In genomic region chr3:50950591-50950990, GRCh38 we compare ENCODE assay signal across 13 cellular contexts.
DNase-seq lines count a peak whose midpoint lies in the region; ATAC-seq and TF ChIP-seq lines count a peak whose summit lies in the region.
"Had no signal": no experiment of that assay in that cellular context is flagged by ENCODE, and none has a peak within 500 bp of the region (broad histone marks: within the 10 kb centered on the region; RNA-seq: fewer than 3 reads in every experiment).

No MANE protein-coding gene starts in this region.

- H3K9me3 ChIP-seq in CD4-positive, alpha-beta memory T cell (ENCODE audit: control insufficient read depth in 1 of 2, low read length in 2 of 2): no peaks in the 10 kb centered on the region
- H3K9me3 ChIP-seq in PC-3 (ENCODE audit: low read length): no peaks in the 10 kb centered on the region
- H3K9me3 ChIP-seq: left lung had no signal

- intact Hi-C loops in CD4-positive, alpha-beta memory T cell (cut with micrococcal nuclease): no loop called here
- intact Hi-C loops in PC-3 (cut with micrococcal nuclease): no loop called here

- CTCF ChIA-PET in CD4-positive, alpha-beta memory T cell (lab: Charles Lee; ENCODE audit: partially characterized antibody): no interaction called here
- CTCF ChIA-PET in PC-3 (lab: Charles Lee): no interaction called here

- peaks cover 11 to 14% (median 13%) of the 10 kb centered on the region in 4 donors for H3K4me1 Mint-ChIP-seq in CD4-positive, alpha-beta memory T cell
- H3K4me1 Mint-ChIP-seq in immature natural killer cell: peaks cover 13 to 16% of the 10 kb centered on the region in 2 donors

- H3K27me3 ChIP-seq in CD4-positive, alpha-beta memory T cell (ENCODE audit: insufficient read depth, low read length): no peaks in the 10 kb centered on the region
- H3K27me3 ChIP-seq in PC-3 (ENCODE audit: low read length): peaks cover 50% of the 10 kb centered on the region
- H3K27me3 ChIP-seq: left lung had no signal

- peaks cover 0 to 2% (median 0%) of the 10 kb centered on the region in 8 donors for H3K9me3 Mint-ChIP-seq in CD4-positive, alpha-beta memory T cell
- H3K9me3 Mint-ChIP-seq in immature natural killer cell: no peaks in the 10 kb centered on the region

- no peaks in the 10 kb centered on the region for H3F3A ChIP-seq in PC-3 (ENCODE audit: low read length, unreplicated experiment)

- H2AFZ ChIP-seq in PC-3 (ENCODE audit: low read length): no peak overlapping the region

- DNase-seq in CD4-positive, alpha-beta memory T cell: no peak
- DNase-seq in PC-3 (no peak), immature natural killer cell (peak in 2 of 3 donors; percentile 10), 8988T (no peak), NCI-H2196 (lab: John Stamatoyannopoulos, UW; ENCODE audit: unreplicated experiment) (no peak), SK-N-DZ (ENCODE audit: low spot score) (no peak)
- no peak for DNase-seq in stimulated activated CD4-positive, alpha-beta T cell treated with anti-CD3 and anti-CD28 coated beads, Interleukin-1b, Interleukin-23, amount 100 ng/mL, for 48 hours
- DNase-seq: activated CD4-positive, alpha-beta T cell treated with anti-CD3 and anti-CD28 coated beads for 48 hours; anterior cingulate cortex; effector CD8-positive, alpha-beta T cell; left lung; stimulated activated CD4-positive, alpha-beta T cell treated with anti-CD3 and anti-CD28 coated beads, Interleukin-2, amount 100 ng/mL, for 24 hours had no signal

- ATAC-seq in GM18502 (IDR thresholded peaks at IDR 0.05; ENCODE audit: poor library complexity, unreplicated experiment): peak; percentile 49
- no peak for ATAC-seq in PC-3
- ATAC-seq: left lung had no signal

- peak overlapping the region; percentile 41 for H3K4me2 ChIP-seq in PC-3 (ENCODE audit: low read length)

- no peak for TF ChIP-seq CTCF in PC-3 (conservative IDR thresholded peaks at IDR 0.05; ENCODE audit: low read depth, low read length)

- POLR2A ChIA-PET in CD4-positive, alpha-beta memory T cell (lab: Charles Lee; ENCODE audit: partially characterized antibody): no interaction called here
- POLR2A ChIA-PET in PC-3 (lab: Charles Lee; ENCODE audit: unreplicated experiment): no interaction called here

- peak overlapping the region in 3 of 7 donors; percentile 34 to 77 (median 53) for H3K27ac Mint-ChIP-seq in CD4-positive, alpha-beta memory T cell
- peak overlapping the region in 5 of 6 donors; percentile 19 to 77 (median 48) for H3K27ac Mint-ChIP-seq in immature natural killer cell

- no peaks in the 10 kb centered on the region for H4K20me1 ChIP-seq in PC-3 (ENCODE audit: low read length)

- H3K4me3 ChIP-seq in CD4-positive, alpha-beta memory T cell (ENCODE audit: low read length in 2 of 2): peak overlapping the region in 1 of 2 donors; percentile 4
- no peak overlapping the region for H3K4me3 ChIP-seq in PC-3 (ENCODE audit: low read length)
- H3K4me3 ChIP-seq: left lung had no signal

- no peak overlapping the region for H3K27ac ChIP-seq in CD4-positive, alpha-beta memory T cell (ENCODE audit: low read depth, low read length)
- H3K27ac ChIP-seq in PC-3 (ENCODE audit: low read length): no peak overlapping the region
- H3K27ac ChIP-seq: left lung had no signal

- H3K9ac ChIP-seq in PC-3 (ENCODE audit: low read length): no peak overlapping the region

- no peaks in the 10 kb centered on the region for H3K36me3 ChIP-seq in CD4-positive, alpha-beta memory T cell (ENCODE audit: insufficient read depth, low read length)
- H3K36me3 ChIP-seq in PC-3 (ENCODE audit: low read depth, low read length): no peaks in the 10 kb centered on the region
- H3K36me3 ChIP-seq: left lung had no signal

- peaks cover 2 to 4% of the 10 kb centered on the region in 2 donors for H3K27me3 Mint-ChIP-seq in CD4-positive, alpha-beta memory T cell
- H3K27me3 Mint-ChIP-seq in immature natural killer cell (ENCODE audit: low read depth in 3 of 3): peaks cover 0 to 9% (median 0%) of the 10 kb centered on the region in 3 donors

- H3K4me3 Mint-ChIP-seq in CD4-positive, alpha-beta memory T cell: peak overlapping the region; percentile 32 to 77 (median 66)
- H3K4me3 Mint-ChIP-seq in immature natural killer cell: peak overlapping the region; percentile 69 to 85 (median 78)

- no TSS peak for BruUV-seq in PC-3 (replicated peaks; lab: Mats Ljungman, UMichigan)

- no peaks in the 10 kb centered on the region for H3K79me2 ChIP-seq in PC-3 (ENCODE audit: low read length)

- H3K9me2 ChIP-seq in PC-3 (replicated peaks; ENCODE audit: low read length): no peaks in the 10 kb centered on the region

- no peaks in the 10 kb centered on the region for H3K36me3 Mint-ChIP-seq in CD4-positive, alpha-beta memory T cell
- peaks cover 0 to 5% (median 0%) of the 10 kb centered on the region in 3 donors for H3K36me3 Mint-ChIP-seq in immature natural killer cell

- H3K4me1 ChIP-seq in CD4-positive, alpha-beta memory T cell (ENCODE audit: insufficient read depth, low read length): peaks cover 8% of the 10 kb centered on the region
- H3K4me1 ChIP-seq in PC-3 (ENCODE audit: insufficient read depth, low read length): no peaks in the 10 kb centered on the region
- H3K4me1 ChIP-seq: left lung had no signal

Comparison
In these comparisons a context has a peak if more than half of its experiments do, and no peak if none do; other contexts are left out.
1. DNase-seq: peak in immature natural killer cell (2 of 3); none in CD4-positive, alpha-beta memory T cell (0 of 5), PC-3 (single experiment), stimulated activated CD4-positive, alpha-beta T cell treated with anti-CD3 and anti-CD28 coated beads, Interleukin-1b, Interleukin-23, amount 100 ng/mL, for 48 hours (single experiment), 8988T (single experiment), NCI-H2196 (single experiment) and SK-N-DZ (single experiment).